8 cellular contexts compared by ENCODE assay signal in genomic region chr7:155205368-155206285, GRCh38.
A peak's percentile ranks its signal among the peaks of the same experiment; 100 is the strongest.
DNase-seq lines count a peak whose midpoint lies in the region; ATAC-seq and TF ChIP-seq lines count a peak whose summit lies in the region.

No MANE protein-coding gene starts in this region.

- peaks cover 7% of the 10 kb centered on the region for H3K36me3 Mint-ChIP-seq in activated CD4-positive, alpha-beta memory T cell treated with anti-CD3 and anti-CD28 coated beads, Interleukin-2, amount 10 ng/mL, durations not matched to agents 7 days and 5 days (ENCODE audit: low read depth)

- CTCF ChIA-PET in activated CD4-positive, alpha-beta memory T cell treated with anti-CD3 and anti-CD28 coated beads, Interleukin-2, amount 10 ng/mL, durations not matched to agents 7 days and 5 days (lab: Charles Lee), result interaction anchor here (0.8 to 4.4 kb wide), 8 partner anchors 16 to 278 kb away, joined by 3 to 58 read pairs (median 6); partner anchors contain the start of gene INSIG1

- POLR2A ChIA-PET in activated CD4-positive, alpha-beta memory T cell treated with anti-CD3 and anti-CD28 coated beads, Interleukin-2, amount 10 ng/mL, durations not matched to agents 7 days and 5 days (lab: Charles Lee), result interaction anchor here (0.7 to 9.9 kb wide), 17 partner anchors 9 to 278 kb away, joined by 3 to 305 read pairs (median 4); partner anchors contain the start of genes INSIG1 and PAXIP1

- H3K9me3 Mint-ChIP-seq in activated CD4-positive, alpha-beta memory T cell treated with anti-CD3 and anti-CD28 coated beads, Interleukin-2, amount 10 ng/mL, durations not matched to agents 7 days and 5 days, result peaks cover 5% of the 10 kb centered on the region

- peak overlapping the region; percentile 88 for H3K4me3 Mint-ChIP-seq in activated CD4-positive, alpha-beta memory T cell treated with anti-CD3 and anti-CD28 coated beads, Interleukin-2, amount 10 ng/mL, durations not matched to agents 7 days and 5 days

- peak overlapping the region; percentile 78 for H3K27ac ChIP-seq in effector memory CD4-positive, alpha-beta T cell (ENCODE audit: insufficient read depth, low read length, poor library complexity, severe bottlenecking)

- H3K4me1 Mint-ChIP-seq in activated CD4-positive, alpha-beta memory T cell treated with anti-CD3 and anti-CD28 coated beads, Interleukin-2, amount 10 ng/mL, durations not matched to agents 7 days and 5 days, result peaks cover 44% of the 10 kb centered on the region

- peaks cover 19% of the 10 kb centered on the region for H3K4me1 ChIP-seq in effector memory CD4-positive, alpha-beta T cell (ENCODE audit: control insufficient read depth, insufficient read depth, low read length, poor library complexity, severe bottlenecking)

- peak; percentile 78 for ATAC-seq in HG02588 (IDR thresholded peaks at IDR 0.05; ENCODE audit: unreplicated experiment)

- peak overlapping the region; percentile 99 for H3K27ac Mint-ChIP-seq in activated CD4-positive, alpha-beta memory T cell treated with anti-CD3 and anti-CD28 coated beads, Interleukin-2, amount 10 ng/mL, durations not matched to agents 7 days and 5 days

- H3K27me3 Mint-ChIP-seq in activated CD4-positive, alpha-beta memory T cell treated with anti-CD3 and anti-CD28 coated beads, Interleukin-2, amount 10 ng/mL, durations not matched to agents 7 days and 5 days, result no peaks in the 10 kb centered on the region

- no peaks in the 10 kb centered on the region for H3K36me3 ChIP-seq in effector memory CD4-positive, alpha-beta T cell (ENCODE audit: control insufficient read depth, insufficient read depth, low read length)

- DNase-seq in GM13977 (ENCODE audit: low spot score) (peak; percentile 91), NCI-H146 treated with DMSO at 0.1 percent for 48 hours (lab: John Stamatoyannopoulos, UW; ENCODE audit: unreplicated experiment) (peak; percentile 12), mucosa of gallbladder (ENCODE audit: low spot score) (peak; percentile 77), NCI-H748 (lab: John Stamatoyannopoulos, UW; ENCODE audit: unreplicated experiment) (no peak)
- DNase-seq in activated CD4-positive, alpha-beta memory T cell treated with anti-CD3 and anti-CD28 coated beads, Interleukin-2, amount 10 ng/mL, durations not matched to agents 7 days and 5 days, result peak; percentile 94
- peak; percentile 81 to 87 (median 83) for DNase-seq in effector memory CD4-positive, alpha-beta T cell
- DNase-seq in stimulated activated CD8-positive, alpha-beta memory T cell treated with anti-CD3 and anti-CD28 coated beads, Interleukin-4, amount 100 ng/mL, for 4 hours (ENCODE audit: low read depth in 2 of 2, low spot score in 1 of 2), result peak; percentile 72 to 77

- peak overlapping the region; percentile 53 for H3K4me3 ChIP-seq in effector memory CD4-positive, alpha-beta T cell (ENCODE audit: insufficient read depth, low read depth, low read length, poor library complexity, severe bottlenecking)

- no peak for TF ChIP-seq CTCF in GM13977 (IDR thresholded peaks at IDR 0.05; ENCODE audit: extremely low read depth, insufficient read depth, missing control alignments)

- no peaks in the 10 kb centered on the region for H3K27me3 ChIP-seq in effector memory CD4-positive, alpha-beta T cell (replicated peaks; ENCODE audit: control insufficient read depth, insufficient read depth, low read length, poor library complexity, severe bottlenecking)

- no peaks in the 10 kb centered on the region for H3K9me3 ChIP-seq in effector memory CD4-positive, alpha-beta T cell (ENCODE audit: control insufficient read depth, low read length)

- in situ Hi-C loops in GM13977 (cut with MboI; ENCODE audit: low pct_unique_long_range_greater_than_20kb, low sequenced_read_pairs, unreplicated experiment), result no loop called here
